In the genomic region with DNA sequence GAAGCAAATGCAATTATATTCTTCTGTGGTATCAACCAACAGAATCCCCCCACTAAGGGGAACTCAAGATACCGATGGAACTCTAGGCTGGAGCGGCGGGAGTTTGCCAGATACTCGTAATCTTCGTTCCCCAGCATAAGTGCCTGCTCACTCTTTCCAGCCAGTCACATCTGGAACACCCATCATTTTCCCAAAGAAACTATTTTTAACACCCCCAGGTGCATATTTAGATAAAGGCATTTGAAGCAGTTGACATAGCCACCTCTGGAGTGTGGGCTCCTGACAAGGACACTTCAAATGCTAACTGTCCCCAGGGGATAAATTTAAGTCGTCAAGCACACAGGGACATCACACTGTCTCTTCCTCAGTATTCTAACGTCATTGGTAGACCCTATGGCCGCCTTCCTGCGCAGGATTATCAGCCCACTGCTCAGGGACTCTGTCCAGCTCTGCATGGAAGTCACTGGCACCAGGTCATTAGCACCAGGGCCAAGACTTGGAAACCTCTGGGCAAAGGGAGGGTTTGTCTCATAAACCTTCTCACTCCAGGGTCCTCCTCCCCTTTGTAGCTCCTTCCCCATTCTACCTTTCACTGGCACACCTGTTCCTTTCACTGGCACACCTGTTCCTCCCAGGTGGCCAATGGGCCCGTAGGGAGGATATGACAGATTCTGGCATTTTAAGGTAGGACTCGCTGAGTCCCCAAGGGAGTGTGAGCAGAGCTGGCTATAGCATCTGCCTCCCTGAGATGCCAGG, we compare ENCODE assay signal across 8 cellular contexts. TPM values are rescaled to one million over a fixed set of nuclear protein-coding genes. Genes with fewer than 3 reads are reported as not detected.
DNase-seq lines count a peak whose midpoint lies in the region; ATAC-seq, FAIRE-seq and TF ChIP-seq lines count a peak whose summit lies in the region.

No MANE protein-coding gene starts in this region.

- peak overlapping the region; percentile 59 to 79 (median 71) for H3K4me3 ChIP-seq in Peyer's patch
- H3K4me3 ChIP-seq in fibroblast of lung (replicated peaks in 1 of 4; ENCODE audit: control extremely low read depth in 1 of 4, insufficient read depth in 1 of 4, low read depth in 3 of 4, low read length in 4 of 4), result peak overlapping the region; percentile 49 to 60 (median 58)
- H3K4me3 ChIP-seq in gastrocnemius medialis, result peak overlapping the region; percentile 66 to 92 (median 80)

- no peaks in the 10 kb centered on the region for H3K36me3 ChIP-seq in Peyer's patch
- H3K36me3 ChIP-seq in fibroblast of lung (ENCODE audit: control insufficient read depth, insufficient read depth, low read length), result no peaks in the 10 kb centered on the region
- no peaks in the 10 kb centered on the region for H3K36me3 ChIP-seq in gastrocnemius medialis

- H3K4me1 ChIP-seq in Peyer's patch (peaks cover 0 to 13% (median 11%) of the 10 kb centered on the region in 4 donors), fibroblast of lung (ENCODE audit: control insufficient read depth, extremely low read depth, insufficient read depth, low read length) (peaks cover 7% of the 10 kb centered on the region), gastrocnemius medialis (peaks cover 23 to 24% of the 10 kb centered on the region in 2 donors)

- H3K27ac ChIP-seq in Peyer's patch (peak overlapping the region; percentile 93 to 98 (median 96)), fibroblast of lung (ENCODE audit: insufficient read depth, low read length) (peak overlapping the region; percentile 81), gastrocnemius medialis (peak overlapping the region; percentile 93 to 98 (median 96))

- intact Hi-C loops in gastrocnemius medialis (cut with DNase I; ENCODE audit: low total_unique reads), result no loop called here

- no peaks in the 10 kb centered on the region for H4K20me1 ChIP-seq in fibroblast of lung (ENCODE audit: control insufficient read depth, extremely low read depth, insufficient read depth, low read length)

- no peak for FAIRE-seq in urothelium cell line (lab: Jason Lieb, UNC)

- H3K4me2 ChIP-seq in fibroblast of lung (ENCODE audit: extremely low read depth, insufficient read depth, low read length), result peak overlapping the region; percentile 90

- TF ChIP-seq CTCF in GM20000 (IDR thresholded peaks at IDR 0.05; ENCODE audit: extremely low read depth, missing control alignments), result no peak
- TF ChIP-seq CTCF in Peyer's patch (IDR thresholded peaks at IDR 0.05), result no peak
- TF ChIP-seq CTCF in fibroblast of lung (conservative IDR thresholded peaks at IDR 0.05 in 1 of 2, IDR thresholded peaks at IDR 0.05 in 1 of 2; ENCODE audit: low read depth in 1 of 2, low read length in 2 of 2), result no peak
- TF ChIP-seq CTCF in gastrocnemius medialis (IDR thresholded peaks at IDR 0.05 in 4 of 5, conservative IDR thresholded peaks at IDR 0.05 in 1 of 5), result no peak

- H3K79me2 ChIP-seq in fibroblast of lung (ENCODE audit: control insufficient read depth, insufficient read depth, low read length), result no peaks in the 10 kb centered on the region

- no peaks in the 10 kb centered on the region for H3K27me3 ChIP-seq in Peyer's patch
- H3K27me3 ChIP-seq in fibroblast of lung (ENCODE audit: control insufficient read depth, insufficient read depth, low read length), result no peaks in the 10 kb centered on the region
- no peaks in the 10 kb centered on the region for H3K27me3 ChIP-seq in gastrocnemius medialis

- ATAC-seq in gastrocnemius medialis (no peak), GM18868 (IDR thresholded peaks at IDR 0.05; ENCODE audit: unreplicated experiment) (no peak), HG02970 (IDR thresholded peaks at IDR 0.05; ENCODE audit: low FRiP score, unreplicated experiment) (no peak)

- peak overlapping the region; percentile 62 for H3K9ac ChIP-seq in fibroblast of lung (ENCODE audit: insufficient read depth, low read length)

- TF ChIP-seq POLR2A in Peyer's patch (IDR thresholded peaks at IDR 0.05) (no peak), gastrocnemius medialis (IDR thresholded peaks at IDR 0.05) (no peak)

- DNase-seq in GM20000 (ENCODE audit: low spot score) (peak; percentile 53), Peyer's patch (peak in 1 of 3 donors; percentile 32), fibroblast of lung (ENCODE audit: low read depth in 2 of 2) (no peak), gastrocnemius medialis (no peak), urothelium cell line (ENCODE audit: low spot score) (no peak)
- DNase-seq in stimulated activated CD4-positive, alpha-beta T cell treated with anti-CD3 and anti-CD28 coated beads, Interleukin-1b, Interleukin-23, amount 100 ng/mL, for 48 hours, result no peak

- peak overlapping the region; percentile 12 for H2AFZ ChIP-seq in fibroblast of lung (ENCODE audit: low read length)

- H3K9me3 ChIP-seq in Peyer's patch, result no peaks in the 10 kb centered on the region
- no peaks in the 10 kb centered on the region for H3K9me3 ChIP-seq in fibroblast of lung (ENCODE audit: control insufficient read depth, insufficient read depth, low read depth, low read length)
- no peaks in the 10 kb centered on the region for H3K9me3 ChIP-seq in gastrocnemius medialis

- in situ Hi-C loops in gastrocnemius medialis (cut with MboI; ENCODE audit: low sequenced_read_pairs in 4 of 4), result no loop called here

RNA-seq across cellular contexts. Expression of gene H3-3A, which starts 48.8 kb away (rescaled TPM):
- total RNA-seq in Peyer's patch (100 to 1,000 TPM; 202 to 340 (median 291) TPM), fibroblast of lung (86.2 and 105 TPM in 2 replicates), gastrocnemius medialis (100 to 1,000 TPM; 163 to 289 (median 191) TPM)
- polyA plus RNA-seq in fibroblast of lung, result 285 and 312 TPM in 2 replicates
- polyA plus RNA-seq in fibroblast of lung (2012), result 315 and 365 TPM in 2 replicates
- polyA minus RNA-seq in fibroblast of lung (ENCODE audit: low replicate concordance), result 0.37 and 8.7 TPM in 2 replicates
